ENCODE assay signal across 8 cellular contexts in the genomic region with DNA sequence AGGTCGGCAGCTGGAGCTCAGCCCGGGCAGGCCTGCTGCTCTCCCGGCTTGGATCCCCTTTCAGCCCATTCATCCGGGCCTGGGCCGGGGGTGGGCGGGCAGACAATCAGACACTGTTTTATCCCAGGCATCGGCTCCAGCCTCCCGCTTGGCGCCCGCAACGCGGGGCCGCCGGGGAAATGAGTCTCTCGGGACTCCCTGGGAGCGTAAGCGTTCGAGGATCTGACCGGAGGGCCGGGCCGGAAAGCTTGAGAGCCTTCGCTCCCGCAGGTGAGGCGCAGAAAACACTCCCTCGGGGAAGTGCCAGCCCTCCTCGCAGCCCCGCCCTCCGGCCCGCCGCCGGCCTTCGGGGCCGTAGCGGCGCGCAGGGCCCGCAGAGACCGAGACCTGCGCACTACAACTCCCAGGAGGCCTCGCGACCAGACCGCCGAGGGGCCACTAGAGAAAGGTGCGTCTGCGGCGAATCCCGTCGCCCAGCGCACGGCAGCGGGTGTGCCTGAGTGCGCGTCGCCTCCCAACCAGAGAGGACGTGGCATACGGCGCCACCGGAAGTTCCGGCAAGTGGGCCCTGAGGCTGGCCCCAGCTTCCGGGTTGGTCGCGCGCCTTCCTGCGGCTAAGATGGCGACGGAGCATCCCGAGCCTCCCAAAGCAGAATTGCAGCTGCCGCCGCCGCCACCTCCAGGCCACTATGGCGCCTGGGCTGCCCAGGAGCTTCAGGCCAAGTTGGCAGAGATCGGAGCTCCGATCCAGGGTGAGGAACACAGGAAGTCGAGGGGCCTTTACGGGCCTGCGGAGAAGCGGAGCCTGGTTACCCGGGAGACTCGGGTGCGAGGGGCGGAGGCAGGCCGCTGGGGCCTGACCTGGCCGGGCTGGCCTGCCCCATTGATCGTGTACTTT. TPM values are rescaled to one million over a fixed set of nuclear protein-coding genes. Genes with fewer than 3 reads are reported as not detected.
DNase-seq lines count a peak whose midpoint lies in the region; ATAC-seq, FAIRE-seq and TF ChIP-seq lines count a peak whose summit lies in the region.

A gene with protein sequence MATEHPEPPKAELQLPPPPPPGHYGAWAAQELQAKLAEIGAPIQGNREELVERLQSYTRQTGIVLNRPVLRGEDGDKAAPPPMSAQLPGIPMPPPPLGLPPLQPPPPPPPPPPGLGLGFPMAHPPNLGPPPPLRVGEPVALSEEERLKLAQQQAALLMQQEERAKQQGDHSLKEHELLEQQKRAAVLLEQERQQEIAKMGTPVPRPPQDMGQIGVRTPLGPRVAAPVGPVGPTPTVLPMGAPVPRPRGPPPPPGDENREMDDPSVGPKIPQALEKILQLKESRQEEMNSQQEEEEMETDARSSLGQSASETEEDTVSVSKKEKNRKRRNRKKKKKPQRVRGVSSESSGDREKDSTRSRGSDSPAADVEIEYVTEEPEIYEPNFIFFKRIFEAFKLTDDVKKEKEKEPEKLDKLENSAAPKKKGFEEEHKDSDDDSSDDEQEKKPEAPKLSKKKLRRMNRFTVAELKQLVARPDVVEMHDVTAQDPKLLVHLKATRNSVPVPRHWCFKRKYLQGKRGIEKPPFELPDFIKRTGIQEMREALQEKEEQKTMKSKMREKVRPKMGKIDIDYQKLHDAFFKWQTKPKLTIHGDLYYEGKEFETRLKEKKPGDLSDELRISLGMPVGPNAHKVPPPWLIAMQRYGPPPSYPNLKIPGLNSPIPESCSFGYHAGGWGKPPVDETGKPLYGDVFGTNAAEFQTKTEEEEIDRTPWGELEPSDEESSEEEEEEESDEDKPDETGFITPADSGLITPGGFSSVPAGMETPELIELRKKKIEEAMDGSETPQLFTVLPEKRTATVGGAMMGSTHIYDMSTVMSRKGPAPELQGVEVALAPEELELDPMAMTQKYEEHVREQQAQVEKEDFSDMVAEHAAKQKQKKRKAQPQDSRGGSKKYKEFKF (plus strand): TSS at position 599 of the 898 bp plus-strand sequence. CDS start 21 bp downstream, at position 620.

- peak; percentile 98 for DNase-seq in AG10803 (ENCODE audit: low read depth)
- DNase-seq in NCI-H446 treated with DMSO at 0.1 percent for 48 hours (lab: John Stamatoyannopoulos, UW), result peak; percentile 98
- DNase-seq in cerebellar cortex (ENCODE audit: low spot score), result peak; percentile 98
- DNase-seq in kidney, result peak; percentile 100
- peak; percentile 98 for DNase-seq in stimulated activated CD4-positive, alpha-beta T cell treated with anti-CD3 and anti-CD28 coated beads, Interleukin-15, amount 100 ng/mL, for 24 hours

- peaks cover 16 to 21% of the 10 kb centered on the region in 2 donors for H3K36me3 ChIP-seq in kidney (ENCODE audit: control insufficient read depth in 1 of 2, insufficient read depth in 2 of 2, low read length in 2 of 2)

- no peak for FAIRE-seq in kidney (lab: Jason Lieb, UNC)

- H3K27ac ChIP-seq in kidney (ENCODE audit: low read depth in 2 of 2, low read length in 2 of 2), result peak within 1 kb of the TSS; percentile 73 to 83

- H3K4me1 ChIP-seq in kidney (ENCODE audit: control insufficient read depth in 1 of 2, insufficient read depth in 1 of 2, low read depth in 1 of 2, low read length in 2 of 2), result peaks cover 10 to 20% of the 10 kb centered on the region in 2 donors

- intact Hi-C loops in kidney (cut with DNase I), result no loop called here

- peak within 1 kb of the TSS; percentile 83 to 91 for H3K9ac ChIP-seq in kidney (ENCODE audit: low read length in 2 of 2)

- ATAC-seq in GM19035 (IDR thresholded peaks at IDR 0.05; ENCODE audit: unreplicated experiment) (peak; percentile 95), HG03354 (IDR thresholded peaks at IDR 0.05; ENCODE audit: poor library complexity, severe bottlenecking, unreplicated experiment) (peak; percentile 93)
- ATAC-seq in activated CD4-positive, CD25-positive, alpha-beta regulatory T cell treated with anti-CD3 and anti-CD28 coated beads, Interleukin-2, amount 50 U/mL, for 24 hours, result peak; percentile 99

- TF ChIP-seq CTCF in AG10803 (conservative IDR thresholded peaks at IDR 0.05; ENCODE audit: low read length), result no peak
- TF ChIP-seq CTCF in kidney (IDR thresholded peaks at IDR 0.05; ENCODE audit: borderline replicate concordance, extremely low read depth, insufficient read depth), result no peak

- H3K4me3 ChIP-seq in AG10803 (ENCODE audit: low read length) (peak within 1 kb of the TSS; percentile 77), kidney (ENCODE audit: low read length in 2 of 2) (peak within 1 kb of the TSS; percentile 88)

- no peaks in the 10 kb centered on the region for H3K9me3 ChIP-seq in kidney (ENCODE audit: control insufficient read depth in 1 of 2, low read length in 2 of 2)

RNA-seq across cellular contexts. Expression of the gene that starts here (rescaled TPM):
- total RNA-seq in kidney, result 172 TPM
- 114 TPM for polyA plus RNA-seq in kidney (ENCODE audit: insufficient read depth, low read depth, low replicate concordance)

Comparison
In these comparisons a context has a peak if more than half of its experiments do, and no peak if none do; other contexts are left out.
1. Peak in every context shown above with its lines: DNase-seq, ATAC-seq, H3K4me3 ChIP-seq and H3K27ac ChIP-seq.